Comparison of ENCODE assay signal across 1 cellular context in genomic region chr11:70550456-70551195, GRCh38.
TF ChIP-seq lines count a peak whose summit lies in the region.

No MANE protein-coding gene starts in this region.

TF ChIP-seq in H1, 55 proteins besides CTCF, POLR2A, EP300 and RAD21:
- no peak for TF ChIP-seq KDM1A (IDR thresholded peaks at IDR 0.05; ENCODE audit: borderline replicate concordance, low read length)
- TF ChIP-seq RBBP5 (IDR thresholded peaks at IDR 0.05; ENCODE audit: borderline replicate concordance, low read depth, low read length), result no peak
- no peak for TF ChIP-seq SUZ12 (IDR thresholded peaks at IDR 0.05; ENCODE audit: low read length)
- no peak for TF ChIP-seq SRF (IDR thresholded peaks at IDR 0.05; ENCODE audit: low read depth, low read length)
- no peak for TF ChIP-seq SIX5 (IDR thresholded peaks at IDR 0.05; ENCODE audit: low read depth, low read length)
- TF ChIP-seq CEBPB (IDR thresholded peaks at IDR 0.05; ENCODE audit: low read depth, low read length), result no peak
- TF ChIP-seq TEAD4 (IDR thresholded peaks at IDR 0.05; ENCODE audit: low read depth, low read length), result no peak
- TF ChIP-seq KDM5A (IDR thresholded peaks at IDR 0.05; ENCODE audit: low read length), result no peak
- no peak for TF ChIP-seq E2F6 (IDR thresholded peaks at IDR 0.05)
- no peak for TF ChIP-seq KDM4A (IDR thresholded peaks at IDR 0.05; ENCODE audit: low read depth, low read length, severe bottlenecking)
- TF ChIP-seq FOSL1 (IDR thresholded peaks at IDR 0.05; ENCODE audit: insufficient read depth, low read depth, low read length), result no peak
- no peak for TF ChIP-seq ASH2L (IDR thresholded peaks at IDR 0.05; ENCODE audit: low read length)
- TF ChIP-seq TAF1 (IDR thresholded peaks at IDR 0.05; ENCODE audit: low read depth, low read length), result no peak
- no peak for TF ChIP-seq CBX8 (IDR thresholded peaks at IDR 0.05; ENCODE audit: borderline replicate concordance, low read depth, low read length)
